In the genomic region with DNA sequence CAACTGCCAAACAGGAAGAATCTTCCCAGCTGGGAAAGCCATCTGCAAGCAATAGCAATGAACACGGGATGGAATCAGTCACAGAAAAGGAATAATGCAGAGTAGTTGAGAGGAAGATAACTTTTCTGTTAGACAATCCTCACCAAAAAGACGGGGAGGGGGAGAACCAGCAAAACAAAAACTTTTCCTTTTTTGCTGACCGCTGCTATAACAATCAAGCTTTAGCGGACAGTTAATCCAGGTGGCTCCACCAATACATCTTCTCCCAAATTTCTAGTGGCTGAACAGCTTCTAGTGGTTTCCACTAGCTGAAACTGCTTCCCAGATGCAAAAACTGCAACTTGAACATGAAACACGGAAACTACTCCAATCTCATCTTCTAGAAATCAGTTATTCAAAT, we compare ENCODE assay signal across 8 cellular contexts. TPM values are rescaled to one million over a fixed set of nuclear protein-coding genes. Genes with fewer than 3 reads are reported as not detected.
DNase-seq lines count a peak whose midpoint lies in the region; ATAC-seq, FAIRE-seq and TF ChIP-seq lines count a peak whose summit lies in the region.

No MANE protein-coding gene starts in this region.

- intact Hi-C loops in Right ventricle myocardium superior (cut with DNase I), result loop anchor here (10.0 kb wide), 2 partner anchors 52 to 88 kb away; partner anchors contain the start of gene DHRS7B
- intact Hi-C loops in K562 (cut with micrococcal nuclease), result no loop called here
- intact Hi-C loops in upper lobe of right lung (cut with DNase I), result no loop called here

- peak overlapping the region; percentile 97 to 99 for H3K9ac ChIP-seq in K562 (ENCODE audit: insufficient read depth in 1 of 2, low read depth in 2 of 2, low read length in 2 of 2)

- no peak overlapping the region for H2AFZ ChIP-seq in K562 (ENCODE audit: low read depth, low read length)

- H3K27ac ChIP-seq in cardiac muscle cell, result peak overlapping the region; percentile 100
- peak overlapping the region; percentile 98 for H3K27ac ChIP-seq in K562 (ENCODE audit: extremely low read depth, low read depth, low read length)
- peak overlapping the region in 1 of 2 donors; percentile 92 for H3K27ac ChIP-seq in lung (ENCODE audit: low read depth in 1 of 2, low read length in 1 of 2)
- peak overlapping the region; percentile 94 for H3K27ac ChIP-seq in upper lobe of right lung

- peaks cover 15% of the 10 kb centered on the region for H4K20me1 ChIP-seq in K562 (replicated peaks; ENCODE audit: control insufficient read depth, insufficient read depth, low read length)

- POLR2A ChIA-PET in K562 (lab: Yijun Ruan, JAX), result interaction anchor here (0.8 to 5.1 kb wide), 5 partner anchors 12 to 170 kb away, joined by 3 to 22 read pairs (median 3); partner anchors contain the start of gene USP22

- ATAC-seq in Right ventricle myocardium superior (ENCODE audit: poor library complexity) (no peak), K562 (no peak), lung (ENCODE audit: insufficient read depth, low FRiP score) (no peak), upper lobe of right lung (no peak), GM19455 (IDR thresholded peaks at IDR 0.05; ENCODE audit: unreplicated experiment) (no peak), GM18870 (IDR thresholded peaks at IDR 0.05; ENCODE audit: unreplicated experiment) (no peak)

- peaks cover 95% of the 10 kb centered on the region for H3K79me2 ChIP-seq in K562 (ENCODE audit: control insufficient read depth, insufficient read depth, low read length)

- H3K36me3 ChIP-seq in cardiac muscle cell (no peaks in the 10 kb centered on the region), K562 (ENCODE audit: control insufficient read depth, insufficient read depth, low read length) (peaks cover 56% of the 10 kb centered on the region), lung (ENCODE audit: control insufficient read depth in 2 of 2, insufficient read depth in 2 of 2, low read length in 2 of 2) (peaks cover 0 to 16% of the 10 kb centered on the region in 2 donors), upper lobe of right lung (peaks cover 24% of the 10 kb centered on the region)

- H3K27me3 ChIP-seq in cardiac muscle cell, result no peaks in the 10 kb centered on the region
- H3K27me3 ChIP-seq in K562 (ENCODE audit: control insufficient read depth in 2 of 2, insufficient read depth in 2 of 2, low read length in 2 of 2), result no peaks in the 10 kb centered on the region
- no peaks in the 10 kb centered on the region for H3K27me3 ChIP-seq in lung (ENCODE audit: control insufficient read depth, insufficient read depth)
- H3K27me3 ChIP-seq in upper lobe of right lung, result no peaks in the 10 kb centered on the region

- DNase-seq in cardiac muscle cell (ENCODE audit: low read depth in 1 of 2, low spot score in 1 of 2) (no peak), Right ventricle myocardium superior (no peak), K562 (ENCODE audit: extremely low read depth in 1 of 4, low spot score in 3 of 4) (no peak), lung (ENCODE audit: low spot score) (no peak), upper lobe of right lung (no peak), kidney tubule cell (ENCODE audit: low spot score) (no peak)

- in situ Hi-C loops in K562 (cut with MboI), result no loop called here

- no peaks in the 10 kb centered on the region for H3K9me1 ChIP-seq in K562 (ENCODE audit: control insufficient read depth, insufficient read depth, low read length)

- H3K9me3 ChIP-seq in cardiac muscle cell (ENCODE audit: low read depth) (no peaks in the 10 kb centered on the region), K562 (replicated peaks; ENCODE audit: control insufficient read depth, insufficient read depth, low read depth, low read length) (no peaks in the 10 kb centered on the region), lung (ENCODE audit: control insufficient read depth in 2 of 2, insufficient read depth in 1 of 2, low read length in 1 of 2) (no peaks in the 10 kb centered on the region), upper lobe of right lung (no peaks in the 10 kb centered on the region)

- TF ChIP-seq POLR2A in K562 (conservative IDR thresholded peaks at IDR 0.05), result no peak

- peak; percentile 15 for FAIRE-seq in K562 (lab: Jason Lieb, UNC)

- CTCF ChIA-PET in K562 (lab: Yijun Ruan, JAX; ENCODE audit: low intra/inter-chr PET ratio), result no interaction called here

- 0% methylated on average over 5 of the region's 5 CpGs for WGBS in K562 (ENCODE audit: insufficient coverage, low coverage, missing lambda C conversion rate)
- 13% methylated on average over 5 of the region's 5 CpGs for WGBS in lung, 2 donors

- BruUV-seq in K562 (replicated peaks; lab: Mats Ljungman, UMichigan), result TSS peak; percentile 52

- no peak for TF ChIP-seq EP300 in K562 (IDR thresholded peaks at IDR 0.05; ENCODE audit: low read length)

- TF ChIP-seq RAD21 in K562 (CRISPR knock-in tag; conservative IDR thresholded peaks at IDR 0.05 in 1 of 2, IDR thresholded peaks at IDR 0.05 in 1 of 2), result no peak

- TF ChIP-seq CTCF in cardiac muscle cell (IDR thresholded peaks at IDR 0.05; ENCODE audit: low read depth, low read length) (no peak), K562 (IDR thresholded peaks at IDR 0.05 in 2 of 3, conservative IDR thresholded peaks at IDR 0.05 in 1 of 3; ENCODE audit: insufficient read depth in 2 of 3, low read depth in 1 of 3, low read length in 3 of 3) (no peak), lung (IDR thresholded peaks at IDR 0.05; ENCODE audit: control extremely low read depth, extremely low read depth) (no peak), upper lobe of right lung (IDR thresholded peaks at IDR 0.05) (no peak)

- peak overlapping the region; percentile 98 for H3K4me3 ChIP-seq in cardiac muscle cell
- peak overlapping the region; percentile 96 for H3K4me3 ChIP-seq in K562
- H3K4me3 ChIP-seq in lung, result peak overlapping the region; percentile 83
- H3K4me3 ChIP-seq in upper lobe of right lung, result peak overlapping the region; percentile 92

- H3K4me1 ChIP-seq in cardiac muscle cell (ENCODE audit: low read depth) (peaks cover 20% of the 10 kb centered on the region), K562 (replicated peaks in 1 of 2; ENCODE audit: control insufficient read depth in 2 of 2, insufficient read depth in 2 of 2, low read length in 2 of 2) (peaks cover 20 to 30% of the 10 kb centered on the region in 2 experiments; a peak in 4 of 5 replicates), lung (ENCODE audit: control insufficient read depth in 2 of 2, insufficient read depth in 2 of 2, low read length in 2 of 2) (peaks cover 16 to 34% of the 10 kb centered on the region in 2 donors), upper lobe of right lung (peaks cover 48% of the 10 kb centered on the region)

- H3K4me2 ChIP-seq in K562 (ENCODE audit: insufficient read depth, low read length), result peak overlapping the region; percentile 94

TF ChIP-seq in K562, 482 proteins besides CTCF, POLR2A, EP300 and RAD21 (continues in another document):
- TF ChIP-seq NFYB (IDR thresholded peaks at IDR 0.05; ENCODE audit: extremely low read depth, insufficient read length) (no peak), ZNF316 (IDR thresholded peaks at IDR 0.05) (peak; percentile 49; the same call in 1 of the 2 replicates), ZNF347 (CRISPR knock-in tag; IDR thresholded peaks at IDR 0.05; ENCODE audit: low read depth) (no peak)

RNA-seq across cellular contexts. Expression of gene TMEM11, which starts 1.0 kb away (rescaled TPM):
- total RNA-seq in cardiac muscle cell (37.9 and 42.9 TPM in 2 replicates), Right ventricle myocardium superior (31.9 TPM), K562 (2014; rRNA removed) (27.5 and 35.4 TPM in 2 replicates), K562 (2014; rRNA removed; fragmentation: Illumina TruSeq; extraction: Trizol) (9.4 and 12.0 TPM in 2 replicates), K562 (2015; rRNA removed; fragmentation: Illumina TruSeq; extraction: Trizol) (17.8 and 18.7 TPM in 2 replicates), K562 (2021) (28.3 and 30.0 TPM in 2 replicates), lung (10 to 100 TPM; 12.1 to 26.1 TPM), upper lobe of right lung (24.2 TPM)
- polyA plus RNA-seq in cardiac muscle cell (91.0 and 92.2 TPM in 2 replicates), K562 (2011; rRNA removed) (32.2 and 37.5 TPM in 2 replicates), K562 (2014; fragmentation: Illumina TruSeq; extraction: Trizol) (33.4 and 35.1 TPM in 2 replicates), K562 (2014; fragmentation: Nextera tagmentation; extraction: Ambion mirVana) (10 to 100 TPM; 17.4 to 31.9 TPM), K562 (2014; rRNA removed) (40.7 and 41.5 TPM in 2 replicates), lung (10 to 100 TPM; 28.1 to 29.4 TPM)
- total RNA-seq in K562 (2011; cell fraction: chromatin; rRNA removed; ENCODE audit: low replicate concordance), result 22.4 and 35.6 TPM in 2 replicates
- total RNA-seq in K562 (2011; cell fraction: nucleolus; rRNA removed), result 30.8 and 34.7 TPM in 2 replicates
- 28.2 and 29.8 TPM in 2 replicates for total RNA-seq in K562 (2011; cell fraction: nucleoplasm; rRNA removed)
- 53.5 and 101 TPM in 2 replicates for polyA plus RNA-seq in K562 (2011; cell fraction: cytosol; rRNA removed)
- polyA plus RNA-seq in K562 (2011; cell fraction: nucleus; rRNA removed), result 22.5 and 25.5 TPM in 2 replicates
- polyA plus RNA-seq in K562 (2012), result 17.5 and 27.9 TPM in 2 replicates
- polyA minus RNA-seq in K562 (2011; rRNA and poly(A)+ RNA removed), result 16.0 and 21.8 TPM in 2 replicates
- 13.1 and 16.8 TPM in 2 replicates for polyA minus RNA-seq in K562 (2011; cell fraction: cytosol; rRNA and poly(A)+ RNA removed)
- 11.2 and 18.2 TPM in 2 replicates for polyA minus RNA-seq in K562 (2011; cell fraction: nucleus; rRNA and poly(A)+ RNA removed)

RNA-seq across cellular contexts. Expression of gene NATD1, which starts 40.2 kb away (rescaled TPM):
- total RNA-seq in cardiac muscle cell (22.3 and 28.4 TPM in 2 replicates), Right ventricle myocardium superior (19.1 TPM), K562 (2014; rRNA removed) (2.3 and 2.9 TPM in 2 replicates), K562 (2014; rRNA removed; fragmentation: Illumina TruSeq; extraction: Trizol) (0.55 and 0.61 TPM in 2 replicates), K562 (2015; rRNA removed; fragmentation: Illumina TruSeq; extraction: Trizol) (0.65 and 0.72 TPM in 2 replicates), K562 (2021) (5.4 TPM in 2 replicates), lung (1 to 10 TPM; 6.9 to 8.1 TPM), upper lobe of right lung (19.5 TPM)
- polyA plus RNA-seq in cardiac muscle cell (12.7 and 15.7 TPM in 2 replicates), K562 (2011; rRNA removed) (1.6 and 2.3 TPM in 2 replicates), K562 (2014; fragmentation: Illumina TruSeq; extraction: Trizol) (3.7 and 4.5 TPM in 2 replicates), K562 (2014; fragmentation: Nextera tagmentation; extraction: Ambion mirVana) (under 1 TPM; 0.24 to 0.52 TPM), K562 (2014; rRNA removed) (3.7 and 4.2 TPM in 2 replicates), lung (1 to 10 TPM; 4.8 to 6.3 TPM)
- 1.9 and 6.9 TPM in 2 replicates for total RNA-seq in K562 (2011; cell fraction: chromatin; rRNA removed; ENCODE audit: low replicate concordance)
- total RNA-seq in K562 (2011; cell fraction: nucleolus; rRNA removed), result 5.3 and 5.5 TPM in 2 replicates
- total RNA-seq in K562 (2011; cell fraction: nucleoplasm; rRNA removed), result 3.2 and 3.4 TPM in 2 replicates
- polyA plus RNA-seq in K562 (2011; cell fraction: cytosol; rRNA removed), result 3.1 and 4.2 TPM in 2 replicates
- polyA plus RNA-seq in K562 (2011; cell fraction: nucleus; rRNA removed), result 1.5 and 2.5 TPM in 2 replicates
- polyA plus RNA-seq in K562 (2012), result 2.5 and 8.0 TPM in 2 replicates
- 0.90 and 1.3 TPM in 2 replicates for polyA minus RNA-seq in K562 (2011; rRNA and poly(A)+ RNA removed)
- 1.9 and 3.1 TPM in 2 replicates for polyA minus RNA-seq in K562 (2011; cell fraction: cytosol; rRNA and poly(A)+ RNA removed)
- 2.3 and 2.9 TPM in 2 replicates for polyA minus RNA-seq in K562 (2011; cell fraction: nucleus; rRNA and poly(A)+ RNA removed)
